8 cellular contexts compared by ENCODE assay signal in genomic region chr11:68584097-68584496, GRCh38.
A peak's percentile ranks its signal among the peaks of the same experiment; 100 is the strongest.
DNase-seq lines count a peak whose midpoint lies in the region; ATAC-seq and TF ChIP-seq lines count a peak whose summit lies in the region.

No MANE protein-coding gene starts in this region.

- H3K4me1 Mint-ChIP-seq in activated naive CD4-positive, alpha-beta T cell treated with anti-CD3 and anti-CD28 coated beads, Interleukin-2, amount 10 ng/mL, durations not matched to agents 7 days and 5 days, result peaks cover 2% of the 10 kb centered on the region

- peak; percentile 77 for TF ChIP-seq CTCF in GM13977 (IDR thresholded peaks at IDR 0.05; ENCODE audit: extremely low read depth, insufficient read depth, missing control alignments)

- no peak overlapping the region for H3K4me3 ChIP-seq in SJCRH30

- no peak overlapping the region for H3K27ac ChIP-seq in SJCRH30

- peak; percentile 57 for DNase-seq in ACHN
- peak; percentile 48 for DNase-seq in GM13977 (ENCODE audit: low spot score)
- peak; percentile 45 to 66 for DNase-seq in SJCRH30
- peak; percentile 70 for DNase-seq in activated naive CD4-positive, alpha-beta T cell treated with anti-CD3 and anti-CD28 coated beads, Interleukin-2, amount 10 ng/mL, durations not matched to agents 7 days and 5 days
- peak; percentile 50 for DNase-seq in iPS DF 19.7 (ENCODE audit: low read depth, low spot score)
- DNase-seq in stimulated activated CD4-positive, alpha-beta T cell treated with anti-CD3 and anti-CD28 coated beads, Interleukin-2, amount 100 ng/mL, for 24 hours, result peak; percentile 63 to 71
- DNase-seq in occipital lobe (lab: John Stamatoyannopoulos, UW), result no peak

- H3K36me3 Mint-ChIP-seq in activated naive CD4-positive, alpha-beta T cell treated with anti-CD3 and anti-CD28 coated beads, Interleukin-2, amount 10 ng/mL, durations not matched to agents 7 days and 5 days, result peaks cover 55% of the 10 kb centered on the region

- peaks cover 64% of the 10 kb centered on the region for H3K36me3 ChIP-seq in SJCRH30

- H3K4me3 Mint-ChIP-seq in activated naive CD4-positive, alpha-beta T cell treated with anti-CD3 and anti-CD28 coated beads, Interleukin-2, amount 10 ng/mL, durations not matched to agents 7 days and 5 days, result no peak overlapping the region

- no peaks in the 10 kb centered on the region for H3K27me3 ChIP-seq in SJCRH30

- no peaks in the 10 kb centered on the region for H3K9me3 ChIP-seq in SJCRH30 (replicated peaks)

- no peak for ATAC-seq in HG02642 (IDR thresholded peaks at IDR 0.05; ENCODE audit: poor library complexity, unreplicated experiment)

- no peaks in the 10 kb centered on the region for H3K27me3 Mint-ChIP-seq in activated naive CD4-positive, alpha-beta T cell treated with anti-CD3 and anti-CD28 coated beads, Interleukin-2, amount 10 ng/mL, durations not matched to agents 7 days and 5 days

- no peaks in the 10 kb centered on the region for H3K4me1 ChIP-seq in SJCRH30

- H3K27ac Mint-ChIP-seq in activated naive CD4-positive, alpha-beta T cell treated with anti-CD3 and anti-CD28 coated beads, Interleukin-2, amount 10 ng/mL, durations not matched to agents 7 days and 5 days, result no peak overlapping the region

- in situ Hi-C loops in ACHN (cut with HindIII; ENCODE audit: low pct_ligation_motif_present, low pct_unique_long_range_greater_than_20kb, low sequenced_read_pairs) (no loop called here), GM13977 (cut with MboI; ENCODE audit: low pct_unique_long_range_greater_than_20kb, low sequenced_read_pairs, unreplicated experiment) (no loop called here)

- CTCF ChIA-PET in activated naive CD4-positive, alpha-beta T cell treated with anti-CD3 and anti-CD28 coated beads, Interleukin-2, amount 10 ng/mL, durations not matched to agents 7 days and 5 days (lab: Charles Lee), result interaction anchor here (0.7 to 2.7 kb wide), 18 partner anchors 9 to 506 kb away, joined by 3 to 11 read pairs (median 3); no protein-coding TSS in a partner anchor

- H3K9me3 Mint-ChIP-seq in activated naive CD4-positive, alpha-beta T cell treated with anti-CD3 and anti-CD28 coated beads, Interleukin-2, amount 10 ng/mL, durations not matched to agents 7 days and 5 days, result no peaks in the 10 kb centered on the region
